Comparison of ENCODE assay signal across 18 cellular contexts in the genomic region with DNA sequence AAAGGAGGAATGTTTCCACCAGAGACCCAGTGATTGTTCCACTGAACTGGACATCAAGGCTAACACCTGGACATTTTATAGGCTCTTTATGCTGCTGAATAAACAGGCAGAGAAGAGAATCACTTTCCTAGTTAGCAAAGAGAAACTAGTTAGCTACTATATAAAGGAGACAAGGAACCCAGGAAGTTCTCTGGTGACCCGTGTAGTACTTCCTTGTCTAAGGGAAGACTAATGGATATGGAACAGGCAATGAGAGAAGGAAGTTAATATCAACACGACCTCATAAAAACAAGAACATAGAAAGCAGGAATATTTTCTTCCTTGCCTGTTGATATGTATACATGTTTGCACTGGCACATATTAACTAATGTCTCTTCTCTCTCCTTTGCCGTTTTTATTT. TPM values are rescaled to one million over a fixed set of nuclear protein-coding genes. Genes with fewer than 3 reads are reported as not detected.
A peak's percentile ranks its signal among the peaks of the same experiment; 100 is the strongest.
DNase-seq lines count a peak whose midpoint lies in the region; ATAC-seq, FAIRE-seq and TF ChIP-seq lines count a peak whose summit lies in the region.
"Had no signal": no experiment of that assay in that cellular context is flagged by ENCODE, and none has a peak within 500 bp of the region (broad histone marks: within the 10 kb centered on the region; RNA-seq: fewer than 3 reads in every experiment).

No MANE protein-coding gene starts in this region.

- H3K36me3 Mint-ChIP-seq in osteocyte (ENCODE audit: unreplicated experiment) = no peaks in the 10 kb centered on the region

- no peak overlapping the region for H3K27ac ChIP-seq in A549
- H3K27ac ChIP-seq: C4-2B, HL-60 had no signal

- intact Hi-C loops in mucosa of descending colon (cut with DNase I, micrococcal nuclease) = loop anchor here in 1 of 2 donors (10.0 kb wide), 1 partner anchor 738 kb away; no protein-coding TSS in a partner anchor

- H3K4me2 ChIP-seq in A549 = no peak overlapping the region
- H3K4me2 ChIP-seq: GM23338 had no signal

- H3K4me1 ChIP-seq in A549 = no peaks in the 10 kb centered on the region
- H3K4me1 ChIP-seq in mucosa of descending colon (ENCODE audit: low read depth) = no peaks in the 10 kb centered on the region
- H3K4me1 ChIP-seq: Caco-2 had no signal

- H3K4me3 ChIP-seq in A549 = no peak overlapping the region
- no peak overlapping the region for H3K4me3 ChIP-seq in mucosa of descending colon
- H3K4me3 ChIP-seq: GM23338 had no signal

- no peaks in the 10 kb centered on the region for H3K4me1 Mint-ChIP-seq in osteocyte (ENCODE audit: unreplicated experiment)

- FAIRE-seq in A549 (lab: Jason Lieb, UNC) (peak; percentile 49), D721Med (lab: Jason Lieb, UNC) (peak; percentile 44)
- FAIRE-seq: A204.1, GM12892, H54 had no signal

- WGBS in A549 (ENCODE audit: missing lambda C conversion rate) = 9% methylated on average over 3 of the region's 3 CpGs

- H3K9me3 ChIP-seq in A549 = 0 out of 3 replicates have a peak, but pooled peaks cover 6% of the 10 kb centered on the region
- H3K9me3 ChIP-seq in mucosa of descending colon = no peaks in the 10 kb centered on the region
- H3K9me3 ChIP-seq: Caco-2 had no signal

- H3K9me3 Mint-ChIP-seq in osteocyte (ENCODE audit: unreplicated experiment) = no peaks in the 10 kb centered on the region
- H3K9me3 Mint-ChIP-seq: CD4-positive, alpha-beta T cell; GM23338 had no signal

- H3K27me3 Mint-ChIP-seq in osteocyte (ENCODE audit: unreplicated experiment) = peaks cover 36% of the 10 kb centered on the region

- TF ChIP-seq EP300 in A549 (IDR thresholded peaks at IDR 0.05) = no peak

- ATAC-seq in A549 = no peak
- ATAC-seq in mucosa of descending colon = peak; percentile 67
- ATAC-seq: GM23338 had no signal

- no peak overlapping the region for H3K27ac Mint-ChIP-seq in osteocyte (ENCODE audit: unreplicated experiment)
- H3K27ac Mint-ChIP-seq: CD4-positive, alpha-beta T cell; GM23338 had no signal

- POLR2A ChIA-PET in A549 (lab: Yijun Ruan, JAX) = no interaction called here

- no peak for TF ChIP-seq CTCF in A549 (IDR thresholded peaks at IDR 0.05)
- TF ChIP-seq CTCF in D721Med (IDR thresholded peaks at IDR 0.05; ENCODE audit: insufficient read depth, missing control alignments) = no peak
- TF ChIP-seq CTCF in mucosa of descending colon (IDR thresholded peaks at IDR 0.05) = no peak
- TF ChIP-seq CTCF in osteocyte (IDR thresholded peaks at IDR 0.05) = no peak

- TF ChIP-seq RAD21 in A549 (conservative IDR thresholded peaks at IDR 0.05 in 1 of 2, IDR thresholded peaks at IDR 0.05 in 1 of 2) = no peak

- H3K4me3 Mint-ChIP-seq in osteocyte (ENCODE audit: unreplicated experiment) = no peak overlapping the region
- H3K4me3 Mint-ChIP-seq: CD4-positive, alpha-beta T cell; GM23338 had no signal

- no peak for TF ChIP-seq POLR2A in A549 (IDR thresholded peaks at IDR 0.05; ENCODE audit: low read length)

- DNase-seq in A549 (ENCODE audit: low read depth in 1 of 2, low spot score in 1 of 2) (no peak), D721Med (ENCODE audit: insufficient read length, low spot score) (no peak), DMS53 treated with DMSO at 0.1 percent for 48 hours (lab: John Stamatoyannopoulos, UW; ENCODE audit: unreplicated experiment) (peak; percentile 34), mucosa of descending colon (no peak), osteocyte (ENCODE audit: extremely low spot score, unreplicated experiment) (no peak), glomerular visceral epithelial cell (ENCODE audit: extremely low spot score) (no peak)
- DNase-seq: AML-193; Caco-2; CD4-positive, alpha-beta T cell; DMS79; GDM1; HCEC 1CT had no signal

- CTCF ChIA-PET in A549 (lab: Yijun Ruan, JAX) = interaction anchor here (1.1 to 2.1 kb wide), 3 partner anchors 27 to 743 kb away, joined by 4 to 11 read pairs (median 4); no protein-coding TSS in a partner anchor

- no peaks in the 10 kb centered on the region for H3K36me3 ChIP-seq in mucosa of descending colon (ENCODE audit: low read depth)

TF ChIP-seq in A549, 52 proteins besides CTCF, POLR2A, EP300 and RAD21:
- TF ChIP-seq, protein P1, sequence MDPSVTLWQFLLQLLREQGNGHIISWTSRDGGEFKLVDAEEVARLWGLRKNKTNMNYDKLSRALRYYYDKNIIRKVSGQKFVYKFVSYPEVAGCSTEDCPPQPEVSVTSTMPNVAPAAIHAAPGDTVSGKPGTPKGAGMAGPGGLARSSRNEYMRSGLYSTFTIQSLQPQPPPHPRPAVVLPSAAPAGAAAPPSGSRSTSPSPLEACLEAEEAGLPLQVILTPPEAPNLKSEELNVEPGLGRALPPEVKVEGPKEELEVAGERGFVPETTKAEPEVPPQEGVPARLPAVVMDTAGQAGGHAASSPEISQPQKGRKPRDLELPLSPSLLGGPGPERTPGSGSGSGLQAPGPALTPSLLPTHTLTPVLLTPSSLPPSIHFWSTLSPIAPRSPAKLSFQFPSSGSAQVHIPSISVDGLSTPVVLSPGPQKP (IDR thresholded peaks at IDR 0.05; ENCODE audit: low read depth, low read length) = no peak
- TF ChIP-seq, protein P2, sequence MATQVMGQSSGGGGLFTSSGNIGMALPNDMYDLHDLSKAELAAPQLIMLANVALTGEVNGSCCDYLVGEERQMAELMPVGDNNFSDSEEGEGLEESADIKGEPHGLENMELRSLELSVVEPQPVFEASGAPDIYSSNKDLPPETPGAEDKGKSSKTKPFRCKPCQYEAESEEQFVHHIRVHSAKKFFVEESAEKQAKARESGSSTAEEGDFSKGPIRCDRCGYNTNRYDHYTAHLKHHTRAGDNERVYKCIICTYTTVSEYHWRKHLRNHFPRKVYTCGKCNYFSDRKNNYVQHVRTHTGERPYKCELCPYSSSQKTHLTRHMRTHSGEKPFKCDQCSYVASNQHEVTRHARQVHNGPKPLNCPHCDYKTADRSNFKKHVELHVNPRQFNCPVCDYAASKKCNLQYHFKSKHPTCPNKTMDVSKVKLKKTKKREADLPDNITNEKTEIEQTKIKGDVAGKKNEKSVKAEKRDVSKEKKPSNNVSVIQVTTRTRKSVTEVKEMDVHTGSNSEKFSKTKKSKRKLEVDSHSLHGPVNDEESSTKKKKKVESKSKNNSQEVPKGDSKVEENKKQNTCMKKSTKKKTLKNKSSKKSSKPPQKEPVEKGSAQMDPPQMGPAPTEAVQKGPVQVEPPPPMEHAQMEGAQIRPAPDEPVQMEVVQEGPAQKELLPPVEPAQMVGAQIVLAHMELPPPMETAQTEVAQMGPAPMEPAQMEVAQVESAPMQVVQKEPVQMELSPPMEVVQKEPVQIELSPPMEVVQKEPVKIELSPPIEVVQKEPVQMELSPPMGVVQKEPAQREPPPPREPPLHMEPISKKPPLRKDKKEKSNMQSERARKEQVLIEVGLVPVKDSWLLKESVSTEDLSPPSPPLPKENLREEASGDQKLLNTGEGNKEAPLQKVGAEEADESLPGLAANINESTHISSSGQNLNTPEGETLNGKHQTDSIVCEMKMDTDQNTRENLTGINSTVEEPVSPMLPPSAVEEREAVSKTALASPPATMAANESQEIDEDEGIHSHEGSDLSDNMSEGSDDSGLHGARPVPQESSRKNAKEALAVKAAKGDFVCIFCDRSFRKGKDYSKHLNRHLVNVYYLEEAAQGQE (IDR thresholded peaks at IDR 0.05) = no peak
- TF ChIP-seq TP53 (CRISPR knock-in tag; IDR thresholded peaks at IDR 0.05) (no peak), MYC (IDR thresholded peaks at IDR 0.05; ENCODE audit: borderline replicate concordance, low read length) (no peak), EHMT2 (IDR thresholded peaks at IDR 0.05; ENCODE audit: low read depth) (no peak)

RNA-seq across cellular contexts. Expression of gene RPL38, which starts 30.8 kb away (rescaled TPM):
- polyA plus RNA-seq in A549 (2011; rRNA removed) (2,364 and 3,205 TPM in 2 replicates), A549 (2017; fragmentation: RNase III; extraction: RNeasy Plus Mini Kit Qiagen cat#74134 plus additional on column Dnase treatment) (4,033 to 4,354 TPM (median 4,133 TPM) in 3 replicates)
- polyA plus RNA-seq in A549 (2012; cell fraction: cytosol; rRNA removed) = 2,658 and 3,508 TPM in 2 replicates
- polyA plus RNA-seq in A549 (2012; cell fraction: nucleus; rRNA removed) = 312 and 396 TPM in 2 replicates
- polyA minus RNA-seq in A549 (2011; rRNA and poly(A)+ RNA removed) = 560 and 829 TPM in 2 replicates
- total RNA-seq in mucosa of descending colon (100 to 1,000 TPM; 617 to 705 (median 692) TPM), osteocyte (755 and 762 TPM in 2 replicates)

RNA-seq across cellular contexts. Expression of gene TTYH2, which starts 40.7 kb away (rescaled TPM):
- polyA plus RNA-seq in A549 (2011; rRNA removed) = 1.4 and 1.5 TPM in 2 replicates
- 2.9 and 3.1 TPM in 2 replicates for polyA plus RNA-seq in A549 (2012; cell fraction: cytosol; rRNA removed)
- 5.4 and 10.0 TPM in 2 replicates for polyA plus RNA-seq in A549 (2012; cell fraction: nucleus; rRNA removed)
- 1.1 to 1.7 TPM (median 1.7 TPM) in 3 replicates for polyA plus RNA-seq in A549 (2017; fragmentation: RNase III; extraction: RNeasy Plus Mini Kit Qiagen cat#74134 plus additional on column Dnase treatment)
- polyA minus RNA-seq in A549 (2011; rRNA and poly(A)+ RNA removed) = 2.1 and 2.6 TPM in 2 replicates
- total RNA-seq in mucosa of descending colon = 1 to 10 TPM; 2.5 to 9.1 (median 3.1) TPM
- 1.8 and 2.0 TPM in 2 replicates for total RNA-seq in osteocyte
